ENCODE assay signal across 9 cellular contexts in the genomic region with DNA sequence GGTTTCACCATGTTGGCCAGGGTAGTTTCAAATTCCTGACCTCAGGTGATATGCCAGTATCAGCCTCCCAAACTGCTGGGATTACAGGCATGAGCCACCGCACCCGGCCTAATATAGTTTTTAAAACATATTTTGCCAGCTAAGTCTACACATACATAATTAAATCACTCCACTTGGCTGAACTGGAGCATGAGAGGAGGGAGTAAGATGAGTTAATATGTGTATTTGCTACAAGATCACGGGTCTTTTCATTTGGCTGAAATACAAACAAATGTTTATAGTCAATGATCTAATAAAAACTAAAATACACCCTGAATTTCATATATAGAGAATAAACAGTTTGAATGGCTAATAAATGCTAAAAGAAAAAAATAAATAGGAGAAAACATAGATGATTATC. TPM values are rescaled to one million over a fixed set of nuclear protein-coding genes. Genes with fewer than 3 reads are reported as not detected.
"Had no signal": no experiment of that assay in that cellular context is flagged by ENCODE, and none has a peak within 500 bp of the region (broad histone marks: within the 10 kb centered on the region; RNA-seq: fewer than 3 reads in every experiment).

No MANE protein-coding gene starts in this region.

- H3K9me3 ChIP-seq: HAP-1 had no signal

- H3K27ac ChIP-seq: GM23248 had no signal

- H3K27ac Mint-ChIP-seq: GM23338, H9, HFFc6 had no signal

- H3K9me3 Mint-ChIP-seq: GM23338, H9, HFFc6 had no signal

- H3K4me3 ChIP-seq: GM23248, GM23338, HAP-1 had no signal

- DNase-seq: GM23248, GOT3, H7, H9, HCEC 1CT, HFFc6 had no signal

- H3K4me3 Mint-ChIP-seq: GM23338, H9, HFFc6 had no signal

- H3K36me3 ChIP-seq: HAP-1 had no signal

- H3K4me1 ChIP-seq: HAP-1 had no signal

- ATAC-seq: GM23338, HCT116 had no signal

RNA-seq across cellular contexts. Expression of a gene that starts 25.3 kb away (rescaled TPM):
- total RNA-seq: GM23338, H9 had no signal
- polyA plus RNA-seq: GM23338 had no signal
